Comparison of ENCODE assay signal across 5 cellular contexts in genomic region chr20:54436410-54436809, GRCh38. TPM values are rescaled to one million over a fixed set of nuclear protein-coding genes. Genes with fewer than 3 reads are reported as not detected.
"Had no signal": no experiment of that assay in that cellular context is flagged by ENCODE, and none has a peak within 500 bp of the region (broad histone marks: within the 10 kb centered on the region; RNA-seq: fewer than 3 reads in every experiment).

No MANE protein-coding gene starts in this region.

RNA-seq across cellular contexts. Expression of gene DOK5, which starts 39.0 kb away (rescaled TPM):
- total RNA-seq: activated B cell treated with CpG ODN at 0.5 μM for 24 hours; activated CD4-positive, alpha-beta memory T cell treated with anti-CD3 and anti-CD28 coated beads, Interleukin-2, amount 10 ng/mL, durations not matched to agents 7 days and 5 days; activated CD4-positive, alpha-beta T cell treated with anti-CD3 and anti-CD28 coated beads, Interleukin-2, amount 10 ng/mL, durations not matched to agents 7 days and 5 days; activated CD8-positive, alpha-beta T cell treated with anti-CD3 and anti-CD28 coated beads, Interleukin-2, amount 10 ng/mL, durations not matched to agents 7 days and 5 days; T-helper 17 cell had no signal
